Comparison of ENCODE assay signal across 8 cellular contexts in genomic region chr9:129036923-129037766, GRCh38. TPM values are rescaled to one million over a fixed set of nuclear protein-coding genes. Genes with fewer than 3 reads are reported as not detected.
DNase-seq lines count a peak whose midpoint lies in the region; ATAC-seq and TF ChIP-seq lines count a peak whose summit lies in the region.

No MANE protein-coding gene starts in this region.

- no peaks in the 10 kb centered on the region for H3F3A ChIP-seq in DOHH2 (ENCODE audit: control insufficient read depth, insufficient read depth)

- H3K4me3 ChIP-seq in DOHH2 (ENCODE audit: low read length) (peak overlapping the region; percentile 94), SJSA1 (peak overlapping the region; percentile 83), fibroblast of lung (replicated peaks in 1 of 4; ENCODE audit: control extremely low read depth in 1 of 4, insufficient read depth in 1 of 4, low read depth in 3 of 4, low read length in 4 of 4) (peak overlapping the region; percentile 77 to 95 (median 81)), osteoblast (ENCODE audit: insufficient read depth, low read length) (peak overlapping the region; percentile 99)

- H3K79me2 ChIP-seq in DOHH2 (ENCODE audit: control insufficient read depth, low read length): peaks cover 27% of the 10 kb centered on the region
- H3K79me2 ChIP-seq in fibroblast of lung (ENCODE audit: control insufficient read depth, insufficient read depth, low read length): peaks cover 13% of the 10 kb centered on the region
- H3K79me2 ChIP-seq in osteoblast (ENCODE audit: insufficient read depth, low read length): peaks cover 34% of the 10 kb centered on the region

- no peak for TF ChIP-seq CTCF in DOHH2 (IDR thresholded peaks at IDR 0.05; ENCODE audit: low read depth, low read length, poor library complexity, severe bottlenecking)
- no peak for TF ChIP-seq CTCF in fibroblast of lung (conservative IDR thresholded peaks at IDR 0.05 in 1 of 2, IDR thresholded peaks at IDR 0.05 in 1 of 2; ENCODE audit: low read depth in 1 of 2, low read length in 2 of 2)
- no peak for TF ChIP-seq CTCF in osteoblast (IDR thresholded peaks at IDR 0.05; ENCODE audit: extremely low read depth, low read depth, low read length)
- TF ChIP-seq CTCF in GM10266 (IDR thresholded peaks at IDR 0.05; ENCODE audit: control insufficient read depth, insufficient read depth, low read depth, missing control alignments): no peak

- H3K9me2 ChIP-seq in DOHH2 (replicated peaks; ENCODE audit: control insufficient read depth, low read length): no peaks in the 10 kb centered on the region

- peak overlapping the region; percentile 86 for H3K4me2 ChIP-seq in DOHH2 (ENCODE audit: low read length)
- H3K4me2 ChIP-seq in fibroblast of lung (ENCODE audit: extremely low read depth, insufficient read depth, low read length): peak overlapping the region; percentile 94
- peak overlapping the region; percentile 91 for H3K4me2 ChIP-seq in osteoblast (ENCODE audit: insufficient read depth, low read length)

- H3K27ac ChIP-seq in DOHH2 (ENCODE audit: low read depth, low read length) (no peak overlapping the region), SJSA1 (no peak overlapping the region), fibroblast of lung (ENCODE audit: insufficient read depth, low read length) (peak overlapping the region; percentile 59), osteoblast (ENCODE audit: low read depth, low read length) (peak overlapping the region; percentile 66)

- H3K4me1 ChIP-seq in DOHH2 (ENCODE audit: control insufficient read depth, low read length) (peaks cover 23% of the 10 kb centered on the region), SJSA1 (replicated peaks) (peaks cover 10% of the 10 kb centered on the region), fibroblast of lung (ENCODE audit: control insufficient read depth, extremely low read depth, insufficient read depth, low read length) (peaks cover 9% of the 10 kb centered on the region), osteoblast (ENCODE audit: insufficient read depth, low read length) (peaks cover 21% of the 10 kb centered on the region)

- peak overlapping the region; percentile 83 for H3K9ac ChIP-seq in fibroblast of lung (ENCODE audit: insufficient read depth, low read length)

- H4K20me1 ChIP-seq in DOHH2 (ENCODE audit: control insufficient read depth, insufficient read depth, low read depth, low read length): no peaks in the 10 kb centered on the region
- no peaks in the 10 kb centered on the region for H4K20me1 ChIP-seq in fibroblast of lung (ENCODE audit: control insufficient read depth, extremely low read depth, insufficient read depth, low read length)
- peaks cover 20% of the 10 kb centered on the region for H4K20me1 ChIP-seq in osteoblast (ENCODE audit: insufficient read depth, low read length)

- H2AFZ ChIP-seq in fibroblast of lung (ENCODE audit: low read length): peak overlapping the region; percentile 66
- H2AFZ ChIP-seq in osteoblast (ENCODE audit: low read length): peak overlapping the region; percentile 89

- H3K36me3 ChIP-seq in DOHH2 (ENCODE audit: control insufficient read depth, low read length) (peaks cover 12% of the 10 kb centered on the region), SJSA1 (peaks cover 18% of the 10 kb centered on the region), fibroblast of lung (ENCODE audit: control insufficient read depth, insufficient read depth, low read length) (peaks cover 3% of the 10 kb centered on the region), osteoblast (ENCODE audit: insufficient read depth, low read length) (peaks cover 9% of the 10 kb centered on the region)

- DNase-seq in SJSA1 (ENCODE audit: low read depth in 1 of 2, low spot score in 2 of 2): peak in 1 of 2 experiments; percentile 7
- DNase-seq in fibroblast of lung (ENCODE audit: low read depth in 2 of 2): no peak
- peak; percentile 91 for DNase-seq in osteoblast (ENCODE audit: insufficient read length, low spot score, missing footprints)
- DNase-seq in NCI-H748 treated with DMSO at 0.1 percent for 48 hours (lab: John Stamatoyannopoulos, UW): no peak
- DNase-seq in GM10266 (ENCODE audit: extremely low spot score): no peak
- DNase-seq in SW 1271 (lab: John Stamatoyannopoulos, UW): no peak

- H3K9me3 ChIP-seq in DOHH2 (ENCODE audit: control insufficient read depth, insufficient read depth, low read length) (no peaks in the 10 kb centered on the region), SJSA1 (replicated peaks) (no peaks in the 10 kb centered on the region), fibroblast of lung (ENCODE audit: control insufficient read depth, insufficient read depth, low read depth, low read length) (no peaks in the 10 kb centered on the region), osteoblast (ENCODE audit: low read depth, low read length) (no peaks in the 10 kb centered on the region)

- H3K27me3 ChIP-seq in DOHH2 (ENCODE audit: control insufficient read depth, low read length): no peaks in the 10 kb centered on the region
- H3K27me3 ChIP-seq in SJSA1 (replicated peaks): no peaks in the 10 kb centered on the region
- H3K27me3 ChIP-seq in fibroblast of lung (ENCODE audit: control insufficient read depth, insufficient read depth, low read length): no peaks in the 10 kb centered on the region
- H3K27me3 ChIP-seq in osteoblast (ENCODE audit: insufficient read depth, low read length): no peaks in the 10 kb centered on the region

- ATAC-seq in activated CD4-positive, CD25-positive, alpha-beta regulatory T cell treated with anti-CD3 and anti-CD28 coated beads, Interleukin-2, amount 50 U/mL, for 24 hours: no peak

RNA-seq across cellular contexts. Expression of gene MIGA2, which starts 0.7 kb away (rescaled TPM):
- 17.6 and 24.9 TPM in 2 replicates for total RNA-seq in SJSA1 (2014; rRNA removed; shearing (Covaris generic))
- 20.8 and 23.3 TPM in 2 replicates for total RNA-seq in fibroblast of lung
- polyA plus RNA-seq in fibroblast of lung: 9.8 and 11.4 TPM in 2 replicates
- 10.1 and 15.0 TPM in 2 replicates for polyA plus RNA-seq in fibroblast of lung (2012)
- 10.7 and 13.3 TPM in 2 replicates for polyA minus RNA-seq in fibroblast of lung (ENCODE audit: low replicate concordance)
- total RNA-seq in osteoblast: 21.2 and 22.4 TPM in 2 replicates

RNA-seq across cellular contexts. Expression of gene SH3GLB2, which starts 9.0 kb away (rescaled TPM):
- 25.6 and 39.9 TPM in 2 replicates for total RNA-seq in SJSA1 (2014; rRNA removed; shearing (Covaris generic))
- total RNA-seq in fibroblast of lung (27.5 and 42.3 TPM in 2 replicates), osteoblast (37.3 and 38.6 TPM in 2 replicates)
- 27.3 and 38.7 TPM in 2 replicates for polyA plus RNA-seq in fibroblast of lung
- polyA plus RNA-seq in fibroblast of lung (2012): 28.2 and 40.4 TPM in 2 replicates
- polyA minus RNA-seq in fibroblast of lung (ENCODE audit: low replicate concordance): 42.6 and 51.3 TPM in 2 replicates

RNA-seq across cellular contexts. Expression of gene DOLPP1, which starts 43.8 kb away (rescaled TPM):
- 24.4 and 31.5 TPM in 2 replicates for total RNA-seq in SJSA1 (2014; rRNA removed; shearing (Covaris generic))
- total RNA-seq in fibroblast of lung (4.9 and 7.4 TPM in 2 replicates), osteoblast (10.3 and 10.5 TPM in 2 replicates)
- polyA plus RNA-seq in fibroblast of lung: 9.7 and 12.2 TPM in 2 replicates
- 10.4 and 13.3 TPM in 2 replicates for polyA plus RNA-seq in fibroblast of lung (2012)
- 20.6 and 27.9 TPM in 2 replicates for polyA minus RNA-seq in fibroblast of lung (ENCODE audit: low replicate concordance)

Comparison
In these comparisons a context has a peak if more than half of its experiments do, and no peak if none do; other contexts are left out.
1. H3K27ac ChIP-seq: peak in fibroblast of lung (single experiment) and osteoblast (single experiment); none in DOHH2 (single experiment) and SJSA1 (single experiment).
2. Peak in every context shown above with its lines, with median percentiles within 50 percentile points of each other: H3K4me2 ChIP-seq and H3K4me3 ChIP-seq.